34 cellular contexts compared by ENCODE assay signal in genomic region chr6:119318176-119318575, GRCh38.
"Had no signal": no experiment of that assay in that cellular context is flagged by ENCODE, and none has a peak within 500 bp of the region (broad histone marks: within the 10 kb centered on the region; RNA-seq: fewer than 3 reads in every experiment).

No MANE protein-coding gene starts in this region.

- H3K27ac ChIP-seq: PC-9, RWPE1, SJCRH30, SK-N-MC had no signal

- H3K4me3 ChIP-seq: MG63, PC-9, SJCRH30, SK-N-MC had no signal

- H2AFZ ChIP-seq: PC-9 had no signal

- H3K27me3 ChIP-seq: MG63, SJCRH30 had no signal

- FAIRE-seq: RCC 7860 had no signal

- DNase-seq: Kasumi-1, KG1, MG63, NCI-H1048, NCI-H1092 treated with DMSO at 0.1 percent for 48 hours, NCI-H1105 treated with DMSO at 0.1 percent for 48 hours, NCI-H1417, NCI-H1436, NCI-H146, NCI-H1694, NCI-H187, NCI-H1930, NCI-H2029 treated with DMSO at 0.1 percent for 48 hours, NCI-H2081 treated with DMSO at 0.1 percent for 48 hours, NCI-H2107, NCI-H2171, NCI-H226, NCI-H446 treated with DMSO at 0.1 percent for 48 hours, NCI-H510A, NCI-H524, NCI-H526, NCI-H69, NCI-H748 treated with DMSO at 0.1 percent for 48 hours, NCI-H82, SHP77, SIG-M5, SJCRH30 had no signal

- H3K4me2 ChIP-seq: PC-9 had no signal

- H3K4me1 ChIP-seq: SJCRH30 had no signal

- ATAC-seq: Panc1, Right ventricle myocardium inferior, SK-N-SH treated with all-trans-retinoic acid at 6 μM for 48 hours had no signal

- H3K36me3 ChIP-seq: MG63, SJCRH30 had no signal

- H3K9me3 ChIP-seq: MG63, SJCRH30 had no signal
